In the genomic region with DNA sequence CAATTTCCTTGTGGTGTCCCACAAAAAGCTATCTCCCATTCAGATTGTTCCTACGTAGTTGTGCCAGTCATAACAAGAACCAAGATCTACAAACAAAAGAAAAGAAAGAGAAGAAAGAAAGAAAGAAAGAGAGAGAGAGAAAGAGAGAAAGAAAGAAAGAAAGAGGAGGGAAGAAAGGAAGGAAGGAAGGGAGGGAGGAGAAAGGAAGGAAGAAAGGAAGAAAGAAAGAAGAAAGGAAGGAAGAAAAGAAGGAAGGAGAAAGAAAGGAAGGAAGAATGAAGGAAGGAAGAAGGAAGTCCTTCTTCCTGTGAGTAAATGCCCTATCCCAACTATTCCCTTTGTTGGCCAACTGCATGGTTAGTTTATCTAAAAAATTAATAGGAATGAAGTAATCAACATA, we compare ENCODE assay signal across 9 cellular contexts.
"Had no signal": no experiment of that assay in that cellular context is flagged by ENCODE, and none has a peak within 500 bp of the region (broad histone marks: within the 10 kb centered on the region; RNA-seq: fewer than 3 reads in every experiment).

No MANE protein-coding gene starts in this region.

- H3K27me3 Mint-ChIP-seq: IgD-negative memory B cell had no signal

- ATAC-seq: GM23338, HepG2 had no signal

- FAIRE-seq: H1, HepG2 had no signal

- H3K27ac Mint-ChIP-seq: GM23338, HFFc6, IgD-negative memory B cell had no signal

- H3K9me3 Mint-ChIP-seq: GM23338, HFFc6 had no signal

- H3K27ac ChIP-seq: HL-60 had no signal

- H3K4me3 ChIP-seq: GM23338 had no signal

- H3K4me2 ChIP-seq: GM23338 had no signal

- H3K4me1 Mint-ChIP-seq: IgD-negative memory B cell had no signal

- DNase-seq: H7, HCEC 1CT, HFFc6, KG1 had no signal

- H3K36me3 Mint-ChIP-seq: IgD-negative memory B cell had no signal

- H2AFZ ChIP-seq: GM23338 had no signal

- H3K4me3 Mint-ChIP-seq: GM23338, HFFc6, IgD-negative memory B cell had no signal
